15 cellular contexts compared by ENCODE assay signal in genomic region chr7:101824440-101824839, GRCh38. TPM values are rescaled to one million over a fixed set of nuclear protein-coding genes. Genes with fewer than 3 reads are reported as not detected.
DNase-seq lines count a peak whose midpoint lies in the region; ATAC-seq and TF ChIP-seq lines count a peak whose summit lies in the region.
"Had no signal": no experiment of that assay in that cellular context is flagged by ENCODE, and none has a peak within 500 bp of the region (broad histone marks: within the 10 kb centered on the region; RNA-seq: fewer than 3 reads in every experiment).

No MANE protein-coding gene starts in this region.

- H3K27ac Mint-ChIP-seq in CD14-positive monocyte: peak overlapping the region in 4 of 7 donors; percentile 36 to 93 (median 88)
- H3K27ac Mint-ChIP-seq in endodermal cell: no peak overlapping the region

- H4K91ac ChIP-seq in trophoblast cell (ENCODE audit: low read depth, low read length): no peak overlapping the region

- H3K79me2 ChIP-seq in Karpas-422 (ENCODE audit: low read length) (peaks cover 98% of the 10 kb centered on the region), trophoblast cell (ENCODE audit: control insufficient read depth, insufficient read depth, low read length, poor library complexity) (peaks cover 43% of the 10 kb centered on the region), PC-3 (ENCODE audit: low read length) (peaks cover 100% of the 10 kb centered on the region)

- TF ChIP-seq CTCF in CD14-positive monocyte (IDR thresholded peaks at IDR 0.05) (no peak), endodermal cell (conservative IDR thresholded peaks at IDR 0.05) (no peak), PC-3 (conservative IDR thresholded peaks at IDR 0.05; ENCODE audit: low read depth, low read length) (no peak), lower lobe of right lung (IDR thresholded peaks at IDR 0.05) (no peak)

- H3K18ac ChIP-seq in trophoblast cell (ENCODE audit: low read length): no peak overlapping the region

- no peaks in the 10 kb centered on the region for H3F3A ChIP-seq in PC-3 (ENCODE audit: low read length, unreplicated experiment)

- CTCF ChIA-PET in PC-3 (lab: Charles Lee): no interaction called here

- H2BK5ac ChIP-seq in trophoblast cell (ENCODE audit: low read depth, low read length, poor library complexity): no peak overlapping the region

- H3K27me3 Mint-ChIP-seq in CD14-positive monocyte (ENCODE audit: low read depth in 3 of 3) (no peaks in the 10 kb centered on the region), endodermal cell (ENCODE audit: insufficient read depth) (no peaks in the 10 kb centered on the region)

- H3K4me2 ChIP-seq in Karpas-422 (ENCODE audit: low read depth, low read length, poor library complexity, severe bottlenecking): peak overlapping the region; percentile 73
- no peak overlapping the region for H3K4me2 ChIP-seq in trophoblast cell (ENCODE audit: low read length)
- no peak overlapping the region for H3K4me2 ChIP-seq in PC-3 (ENCODE audit: low read length)
- H3K4me2 ChIP-seq: SK-N-SH had no signal

- intact Hi-C loops in CD14-positive monocyte (cut with micrococcal nuclease) (no loop called here), PC-3 (cut with micrococcal nuclease) (no loop called here), lower lobe of right lung (cut with DNase I) (no loop called here)

- H3K36me3 ChIP-seq in Karpas-422 (ENCODE audit: insufficient read depth, low read length): peaks cover 9% of the 10 kb centered on the region; the same call in 1 of the 2 replicates
- H3K36me3 ChIP-seq in endodermal cell (ENCODE audit: control insufficient read depth, insufficient read depth, low read length): no peaks in the 10 kb centered on the region
- peaks cover 2 to 4% of the 10 kb centered on the region in 2 experiments for H3K36me3 ChIP-seq in trophoblast cell (ENCODE audit: control insufficient read depth in 1 of 2, insufficient read depth in 2 of 2, low read length in 2 of 2)
- H3K36me3 ChIP-seq in PC-3 (ENCODE audit: low read depth, low read length): peaks cover 6% of the 10 kb centered on the region; the same call in 1 of the 2 replicates
- H3K36me3 ChIP-seq in lower lobe of right lung: no peaks in the 10 kb centered on the region

- H3K14ac ChIP-seq in trophoblast cell (ENCODE audit: low read length): no peak overlapping the region

- H2BK120ac ChIP-seq in trophoblast cell (ENCODE audit: insufficient read depth, low read length, poor library complexity): no peak overlapping the region

- POLR2A ChIA-PET in PC-3 (lab: Charles Lee; ENCODE audit: unreplicated experiment): no interaction called here

- H3K27me3 ChIP-seq in Karpas-422 (ENCODE audit: low read length): no peaks in the 10 kb centered on the region
- H3K27me3 ChIP-seq in endodermal cell (ENCODE audit: control insufficient read depth, insufficient read depth, low read length, poor library complexity, severe bottlenecking): no peaks in the 10 kb centered on the region
- H3K27me3 ChIP-seq in trophoblast cell (ENCODE audit: insufficient read depth, low read length): no peaks in the 10 kb centered on the region
- no peaks in the 10 kb centered on the region for H3K27me3 ChIP-seq in PC-3 (ENCODE audit: low read length)
- H3K27me3 ChIP-seq in lower lobe of right lung (ENCODE audit: low read depth): no peaks in the 10 kb centered on the region

- H3K4me1 Mint-ChIP-seq in CD14-positive monocyte (peaks cover 50% of the 10 kb centered on the region), endodermal cell (peaks cover 49% of the 10 kb centered on the region)

- no peaks in the 10 kb centered on the region for H3K79me1 ChIP-seq in trophoblast cell (ENCODE audit: low read length)

- no peak overlapping the region for H3K4me3 Mint-ChIP-seq in CD14-positive monocyte
- H3K4me3 Mint-ChIP-seq in endodermal cell: no peak overlapping the region

- no peak overlapping the region for H2AK5ac ChIP-seq in trophoblast cell (ENCODE audit: low read length)

- BruUV-seq in PC-3 (replicated peaks; lab: Mats Ljungman, UMichigan): no TSS peak

- no peaks in the 10 kb centered on the region for H3K9me2 ChIP-seq in Karpas-422 (replicated peaks; ENCODE audit: insufficient read depth, low read length)
- H3K9me2 ChIP-seq in PC-3 (replicated peaks; ENCODE audit: low read length): no peaks in the 10 kb centered on the region
- H3K9me2 ChIP-seq: SK-N-SH had no signal

- H3K4me1 ChIP-seq in Karpas-422 (ENCODE audit: low read length) (peaks cover 96% of the 10 kb centered on the region), endodermal cell (ENCODE audit: control insufficient read depth, insufficient read depth, low read length) (no peaks in the 10 kb centered on the region), trophoblast cell (ENCODE audit: control insufficient read depth in 1 of 2, insufficient read depth in 2 of 2, low read length in 2 of 2) (peaks cover 0 to 4% of the 10 kb centered on the region in 2 experiments), PC-3 (ENCODE audit: insufficient read depth, low read length) (peaks cover 5% of the 10 kb centered on the region; the same call in 1 of the 2 replicates), lower lobe of right lung (peaks cover 26% of the 10 kb centered on the region)

- 90 to 100% methylated on average over 2 to 8 of the region's 8 CpGs for WGBS in endodermal cell (ENCODE audit: insufficient coverage in 1 of 2, insufficient read length in 1 of 2), 2 experiments
- WGBS in trophoblast cell (ENCODE audit: extremely low coverage, insufficient coverage, insufficient read length): no CpG with 5 or more reads among the region's 8 CpGs

- no peak overlapping the region for H3K23ac ChIP-seq in trophoblast cell (ENCODE audit: low read length)

- H4K12ac ChIP-seq in trophoblast cell (ENCODE audit: low read depth, low read length): no peak overlapping the region

- H3K9me3 ChIP-seq in Karpas-422 (ENCODE audit: low read length): no peaks in the 10 kb centered on the region
- H3K9me3 ChIP-seq in endodermal cell (ENCODE audit: control insufficient read depth, low read length): no peaks in the 10 kb centered on the region
- H3K9me3 ChIP-seq in trophoblast cell (ENCODE audit: insufficient read depth, low read depth, low read length): no peaks in the 10 kb centered on the region
- no peaks in the 10 kb centered on the region for H3K9me3 ChIP-seq in PC-3 (ENCODE audit: low read length)
- H3K9me3 ChIP-seq in lower lobe of right lung: no peaks in the 10 kb centered on the region
- H3K9me3 ChIP-seq: SK-N-SH had no signal

- ATAC-seq in PC-3: no peak
- ATAC-seq in lower lobe of right lung: no peak

- H3K4ac ChIP-seq in trophoblast cell (ENCODE audit: low read depth, low read length): peak overlapping the region; percentile 15

- peak overlapping the region; percentile 30 for H3K9ac ChIP-seq in Karpas-422 (ENCODE audit: low read length)
- H3K9ac ChIP-seq in endodermal cell (ENCODE audit: extremely low read depth, low read length, poor library complexity, severe bottlenecking): no peak overlapping the region
- H3K9ac ChIP-seq in trophoblast cell (ENCODE audit: low read length): no peak overlapping the region
- no peak overlapping the region for H3K9ac ChIP-seq in PC-3 (ENCODE audit: low read length)
- H3K9ac ChIP-seq: SK-N-SH had no signal

- H3K4me3 ChIP-seq in Karpas-422 (ENCODE audit: low read length) (no peak overlapping the region), endodermal cell (ENCODE audit: low read length) (no peak overlapping the region), trophoblast cell (ENCODE audit: low read depth, low read length) (no peak overlapping the region), PC-3 (ENCODE audit: low read length) (no peak overlapping the region), lower lobe of right lung (no peak overlapping the region)

- no peak overlapping the region for H2AFZ ChIP-seq in Karpas-422 (ENCODE audit: low read length)
- no peak overlapping the region for H2AFZ ChIP-seq in trophoblast cell (ENCODE audit: insufficient read depth, low read length, poor library complexity)
- no peak overlapping the region for H2AFZ ChIP-seq in PC-3 (ENCODE audit: low read length)

- no peak overlapping the region for H2BK12ac ChIP-seq in trophoblast cell (ENCODE audit: low read length)

- H3K36me3 Mint-ChIP-seq in CD14-positive monocyte: peaks cover 7 to 43% of the 10 kb centered on the region in 2 donors
- peaks cover 15% of the 10 kb centered on the region for H3K36me3 Mint-ChIP-seq in endodermal cell (ENCODE audit: low read depth)

- H4K20me1 ChIP-seq in Karpas-422 (ENCODE audit: insufficient read depth, low read depth, low read length) (no peaks in the 10 kb centered on the region), PC-3 (ENCODE audit: low read length) (peaks cover 5% of the 10 kb centered on the region; the same call in 1 of the 2 replicates)

- H3K9me3 Mint-ChIP-seq in CD14-positive monocyte: no peaks in the 10 kb centered on the region
- no peaks in the 10 kb centered on the region for H3K9me3 Mint-ChIP-seq in endodermal cell

- no peak overlapping the region for H4K8ac ChIP-seq in trophoblast cell (ENCODE audit: low read depth, low read length)

- DNase-seq in CD14-positive monocyte (ENCODE audit: low spot score): no peak
- no peak for DNase-seq in Karpas-422
- DNase-seq in endodermal cell: peak; percentile 50
- DNase-seq in trophoblast cell: peak; percentile 26 to 65
- no peak for DNase-seq in effector CD4-positive, alpha-beta T cell
- DNase-seq in globus pallidus (ENCODE audit: low spot score): no peak
- no peak for DNase-seq in PC-3
- no peak for DNase-seq in lower lobe of right lung
- DNase-seq: DMS79, HCEC 1CT, KG1, MV-4-11, NCI-H1694 treated with DMSO at 0.1 percent for 48 hours, SHP77 treated with DMSO at 0.1 percent for 48 hours, SK-N-SH had no signal

- H3K27ac ChIP-seq in Karpas-422 (ENCODE audit: low read length): peak overlapping the region; percentile 97
- no peak overlapping the region for H3K27ac ChIP-seq in endodermal cell (ENCODE audit: low read depth, low read length)
- no peak overlapping the region for H3K27ac ChIP-seq in trophoblast cell (ENCODE audit: low read depth, low read length)
- no peak overlapping the region for H3K27ac ChIP-seq in PC-3 (ENCODE audit: low read length)
- no peak overlapping the region for H3K27ac ChIP-seq in lower lobe of right lung

RNA-seq across cellular contexts. Expression of gene CUX1, which starts 7.0 kb away (rescaled TPM):
- polyA plus RNA-seq in CD14-positive monocyte: 10 to 100 TPM; 17.6 to 28.0 TPM
- 92.4 and 109 TPM in 2 replicates for total RNA-seq in Karpas-422 (2014; rRNA removed; shearing (Covaris generic); ENCODE audit: low replicate concordance)
- 100 to 1,000 TPM in 1 of 2 donors, 10 to 100 TPM in 1; 85.1 to 108 TPM for total RNA-seq in endodermal cell
- polyA plus RNA-seq in endodermal cell (2013, experiment 1 of 2): 49.5 TPM
- 50.8 TPM for polyA plus RNA-seq in endodermal cell (2013, experiment 2 of 2)
- 39.0 and 43.1 TPM in 2 replicates for polyA plus RNA-seq in trophoblast cell (2013)
- total RNA-seq in PC-3 (2014; rRNA removed): 39.6 and 44.5 TPM in 2 replicates
- 118 TPM for total RNA-seq in lower lobe of right lung

Comparison
In these comparisons a context has a peak if more than half of its experiments do, and no peak if none do; other contexts are left out.
1. DNase-seq: peak in endodermal cell (single experiment) and trophoblast cell (2 of 2); none in CD14-positive monocyte (single experiment), Karpas-422 (single experiment), effector CD4-positive, alpha-beta T cell (single experiment), globus pallidus (single experiment), PC-3 (single experiment) and lower lobe of right lung (single experiment).